8 cellular contexts compared by ENCODE assay signal in genomic region chr12:11650279-11650696, GRCh38. TPM values are rescaled to one million over a fixed set of nuclear protein-coding genes. Genes with fewer than 3 reads are reported as not detected.
DNase-seq lines count a peak whose midpoint lies in the region; ATAC-seq and TF ChIP-seq lines count a peak whose summit lies in the region.

No MANE protein-coding gene starts in this region.

- DNase-seq in left ventricle myocardium inferior (peak; percentile 26), left cardiac atrium (no peak), transverse colon (peak; percentile 58), HK-2 (ENCODE audit: unreplicated experiment) (no peak), MV-4-11 (lab: John Stamatoyannopoulos, UW) (no peak)
- no peak for DNase-seq in activated naive CD8-positive, alpha-beta T cell treated with anti-CD3 and anti-CD28 coated beads, Interleukin-2, amount 50 U/mL, for 24 hours

- no peaks in the 10 kb centered on the region for H3K36me3 Mint-ChIP-seq in activated naive CD8-positive, alpha-beta T cell treated with anti-CD3 and anti-CD28 coated beads, Interleukin-2, amount 50 U/mL, for 24 hours (ENCODE audit: low read depth)

- H3K27ac ChIP-seq in left ventricle myocardium inferior (replicated peaks): peak overlapping the region; percentile 99
- H3K27ac ChIP-seq in layer of hippocampus (ENCODE audit: low read depth, low read length): peak overlapping the region; percentile 78
- H3K27ac ChIP-seq in transverse colon: peak overlapping the region; percentile 96 to 99 (median 98)

- H3K4me3 ChIP-seq in left ventricle myocardium inferior: peak overlapping the region; percentile 86
- H3K4me3 ChIP-seq in transverse colon: peak overlapping the region; percentile 77 to 97 (median 84)

- no peak for TF ChIP-seq POLR2A in transverse colon (IDR thresholded peaks at IDR 0.05)

- TF ChIP-seq EP300 in transverse colon (IDR thresholded peaks at IDR 0.05; ENCODE audit: low read depth): no peak

- H3K27me3 ChIP-seq in left ventricle myocardium inferior (ENCODE audit: low read depth) (no peaks in the 10 kb centered on the region), layer of hippocampus (ENCODE audit: control insufficient read depth, insufficient read depth, low read length) (no peaks in the 10 kb centered on the region), transverse colon (no peaks in the 10 kb centered on the region)

- no peak for TF ChIP-seq CTCF in left ventricle myocardium inferior (IDR thresholded peaks at IDR 0.05; ENCODE audit: borderline replicate concordance)
- no peak for TF ChIP-seq CTCF in transverse colon (IDR thresholded peaks at IDR 0.05)

- peaks cover 58% of the 10 kb centered on the region for H3K4me1 ChIP-seq in left ventricle myocardium inferior
- peaks cover 13 to 43% (median 23%) of the 10 kb centered on the region in 4 donors for H3K4me1 ChIP-seq in transverse colon

- in situ Hi-C loops in transverse colon (cut with MboI; ENCODE audit: low pct_ligation_motif_present in 1 of 4, low pct_unique_long_range_greater_than_20kb in 1 of 4, low sequenced_read_pairs in 3 of 4): no loop called here

- peak overlapping the region; percentile 98 for H3K4me3 Mint-ChIP-seq in activated naive CD8-positive, alpha-beta T cell treated with anti-CD3 and anti-CD28 coated beads, Interleukin-2, amount 50 U/mL, for 24 hours

- H3K36me3 ChIP-seq in left ventricle myocardium inferior (no peaks in the 10 kb centered on the region), transverse colon (no peaks in the 10 kb centered on the region)

- WGBS in transverse colon (ENCODE audit: low coverage in 1 of 2), 2 donors: 0% methylated on average over 4 to 17 of the region's 17 CpGs

- intact Hi-C loops in left ventricle myocardium inferior (cut with micrococcal nuclease) (loop anchor here (10.0 kb wide), 1 partner anchor 105 kb away; no protein-coding TSS in a partner anchor), left cardiac atrium (cut with DNase I) (loop anchor here in 1 of 2 donors (5.0 to 10.0 kb wide), 2 partner anchors 102 to 215 kb away; no protein-coding TSS in a partner anchor), transverse colon (cut with DNase I; ENCODE audit: low total_unique reads) (loop anchor here (10.0 kb wide), 2 partner anchors 55 to 205 kb away; no protein-coding TSS in a partner anchor)

- peaks cover 53% of the 10 kb centered on the region for H3K4me1 Mint-ChIP-seq in activated naive CD8-positive, alpha-beta T cell treated with anti-CD3 and anti-CD28 coated beads, Interleukin-2, amount 50 U/mL, for 24 hours

- peaks cover 2% of the 10 kb centered on the region for H3K27me3 Mint-ChIP-seq in activated naive CD8-positive, alpha-beta T cell treated with anti-CD3 and anti-CD28 coated beads, Interleukin-2, amount 50 U/mL, for 24 hours

- H3K9me3 ChIP-seq in left ventricle myocardium inferior (replicated peaks): no peaks in the 10 kb centered on the region
- H3K9me3 ChIP-seq in transverse colon: no peaks in the 10 kb centered on the region

- ATAC-seq in left cardiac atrium (no peak), GM18867 (IDR thresholded peaks at IDR 0.05; ENCODE audit: unreplicated experiment) (no peak)
- ATAC-seq in activated naive CD8-positive, alpha-beta T cell treated with anti-CD3 and anti-CD28 coated beads, Interleukin-2, amount 50 U/mL, for 24 hours: no peak

- peak overlapping the region; percentile 99 for H3K27ac Mint-ChIP-seq in activated naive CD8-positive, alpha-beta T cell treated with anti-CD3 and anti-CD28 coated beads, Interleukin-2, amount 50 U/mL, for 24 hours

- H3K9me3 Mint-ChIP-seq in activated naive CD8-positive, alpha-beta T cell treated with anti-CD3 and anti-CD28 coated beads, Interleukin-2, amount 50 U/mL, for 24 hours: no peaks in the 10 kb centered on the region

RNA-seq across cellular contexts. Expression of gene ETV6, which starts 0.8 kb away (rescaled TPM):
- total RNA-seq in left ventricle myocardium inferior: 16.9 TPM
- 10 to 100 TPM; 12.1 to 20.2 TPM for total RNA-seq in left cardiac atrium
- 10 to 100 TPM; 19.9 to 47.9 (median 41.0) TPM for total RNA-seq in transverse colon

Comparison
In these comparisons a context has a peak if more than half of its experiments do, and no peak if none do; other contexts are left out.
1. DNase-seq: peak in left ventricle myocardium inferior (single experiment) and transverse colon (single experiment); none in left cardiac atrium (single experiment), activated naive CD8-positive, alpha-beta T cell treated with anti-CD3 and anti-CD28 coated beads, Interleukin-2, amount 50 U/mL, for 24 hours (single experiment), HK-2 (single experiment) and MV-4-11 (single experiment).
2. Peak in every context shown above with its lines, with median percentiles within 50 percentile points of each other: H3K27ac ChIP-seq.